In genomic region chr1:32181065-32181464, GRCh38 we compare ENCODE assay signal across 9 cellular contexts. TPM values are rescaled to one million over a fixed set of nuclear protein-coding genes. Genes with fewer than 3 reads are reported as not detected.
DNase-seq lines count a peak whose midpoint lies in the region; ATAC-seq and TF ChIP-seq lines count a peak whose summit lies in the region.
"Had no signal": no experiment of that assay in that cellular context is flagged by ENCODE, and none has a peak within 500 bp of the region (broad histone marks: within the 10 kb centered on the region; RNA-seq: fewer than 3 reads in every experiment).

No MANE protein-coding gene starts in this region.

- H3K9me3 ChIP-seq in MM.1S (replicated peaks; ENCODE audit: insufficient read depth, low read length) (no peaks in the 10 kb centered on the region), ectodermal cell (ENCODE audit: control insufficient read depth, low read length) (no peaks in the 10 kb centered on the region), neural progenitor cell (ENCODE audit: low read depth) (no peaks in the 10 kb centered on the region)
- H3K9me3 ChIP-seq: neutrophil had no signal

- H3K36me3 ChIP-seq in MM.1S (replicated peaks; ENCODE audit: insufficient read depth, low read length): peaks cover 17% of the 10 kb centered on the region
- peaks cover 29% of the 10 kb centered on the region for H3K36me3 ChIP-seq in ectodermal cell (ENCODE audit: control insufficient read depth, insufficient read depth, low read length)
- no peaks in the 10 kb centered on the region for H3K36me3 ChIP-seq in neural progenitor cell

- no peaks in the 10 kb centered on the region for H4K20me1 ChIP-seq in MM.1S (ENCODE audit: insufficient read depth, low read length)
- peaks cover 42% of the 10 kb centered on the region for H4K20me1 ChIP-seq in neural progenitor cell (ENCODE audit: low read depth)

- H3K9me2 ChIP-seq in MM.1S (replicated peaks; ENCODE audit: insufficient read depth, low read length): no peaks in the 10 kb centered on the region

- no peak overlapping the region for H3K27ac ChIP-seq in MM.1S (ENCODE audit: low read length)
- no peak overlapping the region for H3K27ac ChIP-seq in ectodermal cell (ENCODE audit: insufficient read depth, low read depth, low read length, poor library complexity, severe bottlenecking)
- H3K27ac ChIP-seq in neural progenitor cell: no peak overlapping the region

- H3K79me2 ChIP-seq in MM.1S (ENCODE audit: low read length) (peaks cover 54% of the 10 kb centered on the region), neural progenitor cell (ENCODE audit: low read depth) (peaks cover 61% of the 10 kb centered on the region)

- H3K27ac Mint-ChIP-seq in CD14-positive monocyte (peak overlapping the region in 6 of 7 donors; percentile 46 to 97 (median 94)), neural progenitor cell (no peak overlapping the region)

- no peaks in the 10 kb centered on the region for H3K27me3 ChIP-seq in MM.1S (replicated peaks; ENCODE audit: insufficient read depth, low read length)
- H3K27me3 ChIP-seq in ectodermal cell (ENCODE audit: control insufficient read depth, insufficient read depth, low read length, poor library complexity, severe bottlenecking): no peaks in the 10 kb centered on the region
- H3K27me3 ChIP-seq in neural progenitor cell: no peaks in the 10 kb centered on the region
- H3K27me3 ChIP-seq: neutrophil had no signal

- H3K4me1 Mint-ChIP-seq in CD14-positive monocyte (peaks cover 51% of the 10 kb centered on the region), neural progenitor cell (peaks cover 21% of the 10 kb centered on the region)

- H3K9me3 Mint-ChIP-seq in CD14-positive monocyte (no peaks in the 10 kb centered on the region), neural progenitor cell (no peaks in the 10 kb centered on the region)

- no peak overlapping the region for H2AFZ ChIP-seq in MM.1S (ENCODE audit: low read length)
- no peak overlapping the region for H2AFZ ChIP-seq in neural progenitor cell (replicated peaks)

- peak overlapping the region; percentile 95; the same call in 1 of the 2 replicates for H3K9ac ChIP-seq in MM.1S (ENCODE audit: low read length)
- peak overlapping the region; percentile 71 for H3K9ac ChIP-seq in neural progenitor cell

- peak overlapping the region; percentile 93 for H3K4me2 ChIP-seq in MM.1S (ENCODE audit: low read depth, low read length)
- peak overlapping the region; percentile 99 for H3K4me2 ChIP-seq in neural progenitor cell

- DNase-seq in CD14-positive monocyte (ENCODE audit: low spot score) (no peak), MM.1S (no peak), neural progenitor cell (ENCODE audit: low spot score) (no peak), DMS 273 (lab: John Stamatoyannopoulos, UW; ENCODE audit: unreplicated experiment) (no peak), NCI-H1092 treated with DMSO at 0.1 percent for 48 hours (lab: John Stamatoyannopoulos, UW) (no peak)
- DNase-seq in activated CD8-positive, alpha-beta memory T cell treated with anti-CD3 and anti-CD28 coated beads for 24 hours: no peak

- no peak for TF ChIP-seq CTCF in CD14-positive monocyte (IDR thresholded peaks at IDR 0.05)
- TF ChIP-seq CTCF in MM.1S (IDR thresholded peaks at IDR 0.05; ENCODE audit: low read length): no peak
- TF ChIP-seq CTCF in neural progenitor cell (IDR thresholded peaks at IDR 0.05): no peak

- peaks cover 16% of the 10 kb centered on the region for H3K4me1 ChIP-seq in MM.1S (ENCODE audit: low read length)
- H3K4me1 ChIP-seq in ectodermal cell (ENCODE audit: control insufficient read depth, insufficient read depth, low read length): peaks cover 11% of the 10 kb centered on the region
- peaks cover 16% of the 10 kb centered on the region for H3K4me1 ChIP-seq in neural progenitor cell

- ATAC-seq in GM19455 (IDR thresholded peaks at IDR 0.05; ENCODE audit: unreplicated experiment): no peak

- intact Hi-C loops in CD14-positive monocyte (cut with micrococcal nuclease): loop anchor here in 1 of 2 donors (10.0 kb wide), 1 partner anchor 114 kb away; the partner anchor contains the start of gene HDAC1

- 93 to 94% methylated on average over 9 of the region's 9 CpGs for WGBS in ectodermal cell, 2 experiments

- H3K27me3 Mint-ChIP-seq in CD14-positive monocyte (ENCODE audit: low read depth in 3 of 3) (peaks cover 0 to 2% (median 0%) of the 10 kb centered on the region in 3 donors), neural progenitor cell (ENCODE audit: insufficient read depth, low read depth) (peaks cover 2% of the 10 kb centered on the region)

- H3K4me3 Mint-ChIP-seq in CD14-positive monocyte (peak overlapping the region; percentile 90 to 95), neural progenitor cell (peak overlapping the region; percentile 95)

- H3K36me3 Mint-ChIP-seq in CD14-positive monocyte (peaks cover 23 to 50% of the 10 kb centered on the region in 2 donors), neural progenitor cell (peaks cover 28% of the 10 kb centered on the region)

- peak overlapping the region; percentile 95; the same call in 1 of the 2 replicates for H3K4me3 ChIP-seq in MM.1S (ENCODE audit: low read length)
- H3K4me3 ChIP-seq in ectodermal cell (ENCODE audit: insufficient read depth, low read depth, low read length): peak overlapping the region; percentile 77
- H3K4me3 ChIP-seq in neural progenitor cell: peak overlapping the region; percentile 70

- H3F3A ChIP-seq in MM.1S (ENCODE audit: insufficient read depth, low read length) (peaks cover 14% of the 10 kb centered on the region), neural progenitor cell (ENCODE audit: low read depth) (peaks cover 36% of the 10 kb centered on the region)

RNA-seq across cellular contexts. Expression of gene TXLNA, which starts 1.6 kb away (rescaled TPM):
- 10 to 100 TPM; 12.3 to 14.4 TPM for polyA plus RNA-seq in CD14-positive monocyte
- 50.6 TPM for polyA plus RNA-seq in ectodermal cell (2013, experiment 1 of 4)
- 53.2 TPM for polyA plus RNA-seq in ectodermal cell (2013, experiment 2 of 4)
- polyA plus RNA-seq in ectodermal cell (2013, experiment 3 of 4): 35.1 TPM
- polyA plus RNA-seq in ectodermal cell (2013, experiment 4 of 4): 39.0 TPM
- total RNA-seq in neural progenitor cell (ENCODE audit: low replicate concordance): 37.2 and 51.0 TPM in 2 replicates

RNA-seq across cellular contexts. Expression of gene CCDC28B, which starts 19.3 kb away (rescaled TPM):
- polyA plus RNA-seq in CD14-positive monocyte: 1 to 10 TPM; 3.7 to 5.6 TPM
- polyA plus RNA-seq in ectodermal cell (2013, experiment 1 of 4): 20.6 TPM
- 19.3 TPM for polyA plus RNA-seq in ectodermal cell (2013, experiment 2 of 4)
- polyA plus RNA-seq in ectodermal cell (2013, experiment 3 of 4): 19.4 TPM
- 24.3 TPM for polyA plus RNA-seq in ectodermal cell (2013, experiment 4 of 4)
- total RNA-seq in neural progenitor cell (ENCODE audit: low replicate concordance): 6.5 and 16.4 TPM in 2 replicates

RNA-seq across cellular contexts. Expression of gene IQCC, which starts 24.4 kb away (rescaled TPM):
- under 1 TPM; 0.18 to 0.31 TPM for polyA plus RNA-seq in CD14-positive monocyte
- polyA plus RNA-seq in ectodermal cell (2013, experiment 1 of 4): 7.4 TPM
- polyA plus RNA-seq in ectodermal cell (2013, experiment 2 of 4): 8.1 TPM
- 7.8 TPM for polyA plus RNA-seq in ectodermal cell (2013, experiment 3 of 4)
- polyA plus RNA-seq in ectodermal cell (2013, experiment 4 of 4): 8.0 TPM
- total RNA-seq in neural progenitor cell (ENCODE audit: low replicate concordance): 5.6 and 5.8 TPM in 2 replicates

RNA-seq across cellular contexts. Expression of gene DCDC2B, which starts 27.8 kb away (rescaled TPM):
- not detected for polyA plus RNA-seq in CD14-positive monocyte
- polyA plus RNA-seq in ectodermal cell (2013, experiment 1 of 4): not detected
- not detected for polyA plus RNA-seq in ectodermal cell (2013, experiment 2 of 4)
- not detected for polyA plus RNA-seq in ectodermal cell (2013, experiment 3 of 4)
- not detected for polyA plus RNA-seq in ectodermal cell (2013, experiment 4 of 4)
- not detected in 2 replicates for total RNA-seq in neural progenitor cell (ENCODE audit: low replicate concordance)

RNA-seq across cellular contexts. Expression of gene TMEM234, which starts 41.1 kb away (rescaled TPM):
- 10 to 100 TPM; 12.8 to 14.5 TPM for polyA plus RNA-seq in CD14-positive monocyte
- polyA plus RNA-seq in ectodermal cell (2013, experiment 1 of 4): 12.5 TPM
- 15.7 TPM for polyA plus RNA-seq in ectodermal cell (2013, experiment 2 of 4)
- polyA plus RNA-seq in ectodermal cell (2013, experiment 3 of 4): 11.5 TPM
- 13.5 TPM for polyA plus RNA-seq in ectodermal cell (2013, experiment 4 of 4)
- 6.0 and 13.7 TPM in 2 replicates for total RNA-seq in neural progenitor cell (ENCODE audit: low replicate concordance)
